Comparison of ENCODE assay signal across 15 cellular contexts in genomic region chr10:74381291-74381885, GRCh38.
DNase-seq lines count a peak whose midpoint lies in the region; ATAC-seq lines count a peak whose summit lies in the region.
"Had no signal": no experiment of that assay in that cellular context is flagged by ENCODE, and none has a peak within 500 bp of the region (broad histone marks: within the 10 kb centered on the region; RNA-seq: fewer than 3 reads in every experiment).

No MANE protein-coding gene starts in this region.

- no peak for DNase-seq in stimulated activated naive CD8-positive, alpha-beta T cell treated with anti-CD3 and anti-CD28 coated beads, Interleukin-15, amount 100 ng/mL, for 72 hours
- no peak for DNase-seq in Karpas-422
- DNase-seq in caudate nucleus (lab: John Stamatoyannopoulos, UW), result no peak
- no peak for DNase-seq in NCI-H2081 treated with DMSO at 0.1 percent for 48 hours (lab: John Stamatoyannopoulos, UW)
- DNase-seq in activated CD4-positive, alpha-beta memory T cell treated with anti-CD3 and anti-CD28 coated beads for 36 hours, result no peak
- no peak for DNase-seq in dermis blood vessel endothelial cell
- DNase-seq: Calu3, HFFc6, KBM-7, NCI-H1436 treated with DMSO at 0.1 percent for 48 hours, NCI-H2107 had no signal

- H3K9me3 Mint-ChIP-seq in stimulated activated naive CD8-positive, alpha-beta T cell treated with anti-CD3 and anti-CD28 coated beads, Interleukin-15, Interleukin-2, amounts not matched to agents 100 ng/mL and 50 ng/mL, for 24 hours, result no peaks in the 10 kb centered on the region
- H3K9me3 Mint-ChIP-seq in stimulated activated naive CD8-positive, alpha-beta T cell treated with anti-CD3 and anti-CD28 coated beads, Interleukin-15, amount 100 ng/mL, for 72 hours, result peaks cover 0 to 7% of the 10 kb centered on the region in 2 donors
- H3K9me3 Mint-ChIP-seq in activated T-helper 17 cell treated with anti-CD3 and anti-CD28 coated beads, Interleukin-2, amount 50 U/mL, for 72 hours, result no peaks in the 10 kb centered on the region
- no peaks in the 10 kb centered on the region for H3K9me3 Mint-ChIP-seq in activated CD4-positive, alpha-beta memory T cell treated with anti-CD3 and anti-CD28 coated beads for 36 hours
- H3K9me3 Mint-ChIP-seq: HFFc6 had no signal

- H3K4me1 Mint-ChIP-seq in stimulated activated naive CD8-positive, alpha-beta T cell treated with anti-CD3 and anti-CD28 coated beads, Interleukin-15, Interleukin-2, amounts not matched to agents 100 ng/mL and 50 ng/mL, for 24 hours (ENCODE audit: low read depth), result peaks cover 63% of the 10 kb centered on the region
- H3K4me1 Mint-ChIP-seq in stimulated activated naive CD8-positive, alpha-beta T cell treated with anti-CD3 and anti-CD28 coated beads, Interleukin-15, amount 100 ng/mL, for 72 hours, result peaks cover 58% of the 10 kb centered on the region
- H3K4me1 Mint-ChIP-seq in activated T-helper 17 cell treated with anti-CD3 and anti-CD28 coated beads, Interleukin-2, amount 50 U/mL, for 72 hours, result peaks cover 10% of the 10 kb centered on the region
- H3K4me1 Mint-ChIP-seq in activated CD4-positive, alpha-beta memory T cell treated with anti-CD3 and anti-CD28 coated beads for 36 hours (ENCODE audit: low read depth), result peaks cover 22% of the 10 kb centered on the region

- H3K36me3 Mint-ChIP-seq in stimulated activated naive CD8-positive, alpha-beta T cell treated with anti-CD3 and anti-CD28 coated beads, Interleukin-15, Interleukin-2, amounts not matched to agents 100 ng/mL and 50 ng/mL, for 24 hours (ENCODE audit: low read depth), result peaks cover 30% of the 10 kb centered on the region
- H3K36me3 Mint-ChIP-seq in activated T-helper 17 cell treated with anti-CD3 and anti-CD28 coated beads, Interleukin-2, amount 50 U/mL, for 72 hours (ENCODE audit: low read depth), result no peaks in the 10 kb centered on the region
- no peaks in the 10 kb centered on the region for H3K36me3 Mint-ChIP-seq in activated CD4-positive, alpha-beta memory T cell treated with anti-CD3 and anti-CD28 coated beads for 36 hours

- intact Hi-C loops in activated CD4-positive, alpha-beta memory T cell treated with anti-CD3 and anti-CD28 coated beads for 36 hours (cut with micrococcal nuclease), result no loop called here

- no peak for ATAC-seq in stimulated activated naive CD8-positive, alpha-beta T cell treated with anti-CD3 and anti-CD28 coated beads, Interleukin-15, amount 100 ng/mL, for 72 hours
- no peak for ATAC-seq in activated T-helper 17 cell treated with anti-CD3 and anti-CD28 coated beads, Interleukin-2, amount 50 U/mL, for 72 hours (replicated peaks)
- ATAC-seq: Panc1 had no signal

- POLR2A ChIA-PET in activated CD4-positive, alpha-beta memory T cell treated with anti-CD3 and anti-CD28 coated beads for 36 hours (lab: Charles Lee), result no interaction called here

- no peak overlapping the region for H3K4me3 Mint-ChIP-seq in stimulated activated naive CD8-positive, alpha-beta T cell treated with anti-CD3 and anti-CD28 coated beads, Interleukin-15, Interleukin-2, amounts not matched to agents 100 ng/mL and 50 ng/mL, for 24 hours
- H3K4me3 Mint-ChIP-seq in stimulated activated naive CD8-positive, alpha-beta T cell treated with anti-CD3 and anti-CD28 coated beads, Interleukin-15, amount 100 ng/mL, for 72 hours, result no peak overlapping the region
- no peak overlapping the region for H3K4me3 Mint-ChIP-seq in activated T-helper 17 cell treated with anti-CD3 and anti-CD28 coated beads, Interleukin-2, amount 50 U/mL, for 72 hours
- no peak overlapping the region for H3K4me3 Mint-ChIP-seq in activated CD4-positive, alpha-beta memory T cell treated with anti-CD3 and anti-CD28 coated beads for 36 hours
- H3K4me3 Mint-ChIP-seq: CD14-positive monocyte, HFFc6 had no signal

- no peak overlapping the region for H2AFZ ChIP-seq in Karpas-422 (ENCODE audit: low read length)

- H3K27ac ChIP-seq in Karpas-422 (ENCODE audit: low read length) (0 out of 2 replicates have a peak overlapping the region, but pooled peaks have one; percentile 6), caudate nucleus (ENCODE audit: low read depth, low read length) (no peak overlapping the region)

- peaks cover 84% of the 10 kb centered on the region for H3K79me2 ChIP-seq in Karpas-422 (ENCODE audit: low read length)

- no peaks in the 10 kb centered on the region for H4K20me1 ChIP-seq in Karpas-422 (ENCODE audit: insufficient read depth, low read depth, low read length)

- H3K9me3 ChIP-seq in Karpas-422 (ENCODE audit: low read length), result no peaks in the 10 kb centered on the region

- H3K4me1 ChIP-seq in Karpas-422 (ENCODE audit: low read length), result peaks cover 16% of the 10 kb centered on the region

- no peak overlapping the region for H3K4me2 ChIP-seq in Karpas-422 (ENCODE audit: low read depth, low read length, poor library complexity, severe bottlenecking)

- no peak overlapping the region for H3K4me3 ChIP-seq in Karpas-422 (ENCODE audit: low read length)

- H3K27me3 ChIP-seq in Karpas-422 (ENCODE audit: low read length), result no peaks in the 10 kb centered on the region

- H3K27ac Mint-ChIP-seq in stimulated activated naive CD8-positive, alpha-beta T cell treated with anti-CD3 and anti-CD28 coated beads, Interleukin-15, Interleukin-2, amounts not matched to agents 100 ng/mL and 50 ng/mL, for 24 hours, result peak overlapping the region; percentile 23
- no peak overlapping the region for H3K27ac Mint-ChIP-seq in stimulated activated naive CD8-positive, alpha-beta T cell treated with anti-CD3 and anti-CD28 coated beads, Interleukin-15, amount 100 ng/mL, for 72 hours
- H3K27ac Mint-ChIP-seq in activated T-helper 17 cell treated with anti-CD3 and anti-CD28 coated beads, Interleukin-2, amount 50 U/mL, for 72 hours, result peak overlapping the region; percentile 6
- H3K27ac Mint-ChIP-seq in activated CD4-positive, alpha-beta memory T cell treated with anti-CD3 and anti-CD28 coated beads for 36 hours, result no peak overlapping the region
- H3K27ac Mint-ChIP-seq: CD14-positive monocyte, HFFc6 had no signal

- H3K9me2 ChIP-seq in Karpas-422 (replicated peaks; ENCODE audit: insufficient read depth, low read length), result no peaks in the 10 kb centered on the region

- no peaks in the 10 kb centered on the region for H3K27me3 Mint-ChIP-seq in stimulated activated naive CD8-positive, alpha-beta T cell treated with anti-CD3 and anti-CD28 coated beads, Interleukin-15, Interleukin-2, amounts not matched to agents 100 ng/mL and 50 ng/mL, for 24 hours
- H3K27me3 Mint-ChIP-seq in stimulated activated naive CD8-positive, alpha-beta T cell treated with anti-CD3 and anti-CD28 coated beads, Interleukin-15, amount 100 ng/mL, for 72 hours, result no peaks in the 10 kb centered on the region
- H3K27me3 Mint-ChIP-seq in activated T-helper 17 cell treated with anti-CD3 and anti-CD28 coated beads, Interleukin-2, amount 50 U/mL, for 72 hours, result no peaks in the 10 kb centered on the region
- H3K27me3 Mint-ChIP-seq in activated CD4-positive, alpha-beta memory T cell treated with anti-CD3 and anti-CD28 coated beads for 36 hours, result no peaks in the 10 kb centered on the region

- CTCF ChIA-PET in activated CD4-positive, alpha-beta memory T cell treated with anti-CD3 and anti-CD28 coated beads for 36 hours (lab: Charles Lee), result no interaction called here

- H3K9ac ChIP-seq in Karpas-422 (ENCODE audit: low read length), result no peak overlapping the region

- H3K36me3 ChIP-seq in Karpas-422 (ENCODE audit: insufficient read depth, low read length), result no peaks in the 10 kb centered on the region

Comparison
In these comparisons a context has a peak if more than half of its experiments do, and no peak if none do; other contexts are left out.
1. H3K27ac Mint-ChIP-seq: peak in stimulated activated naive CD8-positive, alpha-beta T cell treated with anti-CD3 and anti-CD28 coated beads, Interleukin-15, Interleukin-2, amounts not matched to agents 100 ng/mL and 50 ng/mL, for 24 hours (single experiment) and activated T-helper 17 cell treated with anti-CD3 and anti-CD28 coated beads, Interleukin-2, amount 50 U/mL, for 72 hours (single experiment); none in stimulated activated naive CD8-positive, alpha-beta T cell treated with anti-CD3 and anti-CD28 coated beads, Interleukin-15, amount 100 ng/mL, for 72 hours (0 of 2) and activated CD4-positive, alpha-beta memory T cell treated with anti-CD3 and anti-CD28 coated beads for 36 hours (single experiment).